In the genomic region with DNA sequence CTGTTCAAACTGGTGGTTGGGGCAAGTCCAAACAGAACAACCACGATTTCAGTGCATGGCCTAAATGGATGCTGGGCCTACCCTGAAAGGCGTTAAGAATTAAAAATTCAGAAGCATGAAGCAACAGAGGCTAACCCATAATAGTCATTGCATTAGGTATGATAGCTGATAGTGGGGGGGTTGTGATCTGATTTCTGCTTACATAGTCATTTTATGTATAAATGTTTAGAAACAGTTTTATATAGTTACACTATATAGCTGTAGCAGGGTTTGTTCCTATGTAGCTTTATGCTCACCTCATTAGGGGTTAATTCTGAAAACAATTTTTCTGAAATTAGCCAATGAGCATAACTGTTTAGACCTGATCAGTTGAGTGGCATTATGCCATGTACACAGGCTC, we compare ENCODE assay signal across 1 cellular context.
A peak's percentile ranks its signal among the peaks of the same experiment; 100 is the strongest.
TF ChIP-seq lines count a peak whose summit lies in the region.

No MANE protein-coding gene starts in this region.

TF ChIP-seq in HepG2, 621 proteins besides CTCF, POLR2A, EP300 and RAD21:
- TF ChIP-seq MAFF (IDR thresholded peaks at IDR 0.05; ENCODE audit: low read depth, low read length) = 0 out of 2 replicates have a peak, but pooled peaks have one; percentile 43
- peak in 1 of 2 experiments; percentile 75; a peak in 3 of 4 replicates for TF ChIP-seq MAFK (conservative IDR thresholded peaks at IDR 0.05 in 1 of 2, IDR thresholded peaks at IDR 0.05 in 1 of 2; ENCODE audit: low read length in 2 of 2)
- TF ChIP-seq RBM22 (optimal IDR thresholded peaks at IDR 0.05; ENCODE audit: low read length) = no peak
